ENCODE assay signal across 8 cellular contexts in the genomic region with DNA sequence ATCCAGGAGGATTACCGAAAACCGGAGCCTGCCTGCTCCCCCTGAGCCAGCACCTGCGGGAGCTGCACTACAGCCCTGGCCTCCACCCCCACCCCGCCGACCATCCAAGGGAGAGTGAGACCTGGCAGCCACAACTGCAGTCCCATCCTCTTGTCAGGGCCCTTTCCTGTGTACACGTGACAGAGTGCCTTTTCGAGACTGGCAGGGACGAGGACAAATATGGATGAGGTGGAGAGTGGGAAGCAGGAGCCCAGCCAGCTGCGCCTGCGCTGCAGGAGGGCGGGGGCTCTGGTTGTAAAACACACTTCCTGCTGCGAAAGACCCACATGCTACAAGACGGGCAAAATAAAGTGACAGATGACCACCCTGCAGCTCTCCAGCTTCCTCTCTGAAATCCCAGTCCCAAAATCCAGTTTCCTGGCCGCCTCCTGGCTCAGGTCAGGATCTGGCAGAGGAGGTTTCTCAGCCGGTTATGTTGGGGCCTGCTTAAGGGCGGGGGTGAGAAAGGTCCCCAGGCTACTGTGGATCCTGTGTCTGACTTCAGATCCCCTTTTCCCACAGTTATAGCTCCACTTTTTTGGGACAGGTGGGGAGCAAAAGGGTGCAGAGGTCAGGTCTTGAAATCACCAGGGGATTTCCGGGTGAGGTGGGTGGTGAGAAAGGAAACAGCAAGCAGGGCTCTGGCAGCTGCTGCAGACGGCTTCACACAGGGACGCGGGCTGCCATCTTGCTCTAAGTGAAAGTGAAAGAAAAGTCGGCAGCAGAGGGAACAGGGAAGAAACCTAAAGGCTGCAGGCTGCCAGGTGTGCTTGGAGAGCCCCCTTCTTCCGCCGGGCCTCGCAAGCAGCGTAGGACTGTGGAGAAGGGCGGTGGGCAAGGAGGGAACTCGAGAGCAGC. TPM values are rescaled to one million over a fixed set of nuclear protein-coding genes. Genes with fewer than 3 reads are reported as not detected.
DNase-seq lines count a peak whose midpoint lies in the region; FAIRE-seq and TF ChIP-seq lines count a peak whose summit lies in the region.

TSS of gene TAPBPL (plus strand) at position 695 of the 897 bp plus-strand sequence. CDS start 207 bp downstream, outside the sequence.

- peaks cover 53% of the 10 kb centered on the region for H3K4me1 ChIP-seq in DOHH2 (ENCODE audit: control insufficient read depth, low read length)
- peaks cover 15% of the 10 kb centered on the region in 2 experiments for H3K4me1 ChIP-seq in trophoblast cell (ENCODE audit: control insufficient read depth in 1 of 2, insufficient read depth in 2 of 2, low read length in 2 of 2)

- peak within 1 kb of the TSS; percentile 34 for H2BK12ac ChIP-seq in trophoblast cell (ENCODE audit: low read length)

- H3K9me3 ChIP-seq in DOHH2 (ENCODE audit: control insufficient read depth, insufficient read depth, low read length) (no peaks in the 10 kb centered on the region), trophoblast cell (ENCODE audit: insufficient read depth, low read depth, low read length) (peaks cover 3% of the 10 kb centered on the region)

- FAIRE-seq in urothelium cell line (lab: Jason Lieb, UNC) = peak; percentile 95

- 0 to 1% (median 0%) methylated on average over 27 of the region's 27 CpGs for WGBS in adipose tissue, 3 donors
- WGBS in trophoblast cell (ENCODE audit: extremely low coverage, insufficient coverage, insufficient read length) = no CpG with 5 or more reads among the region's 27 CpGs

- H3K27ac ChIP-seq in DOHH2 (ENCODE audit: low read depth, low read length) (peak within 1 kb of the TSS; percentile 80), adipose tissue (ENCODE audit: low read depth, low read length) (peak within 1 kb of the TSS; percentile 53), trophoblast cell (ENCODE audit: low read depth, low read length) (no peak within 1 kb of the TSS)

- H3K27me3 ChIP-seq in DOHH2 (ENCODE audit: control insufficient read depth, low read length) (no peaks in the 10 kb centered on the region), trophoblast cell (ENCODE audit: insufficient read depth, low read length) (no peaks in the 10 kb centered on the region)

- peaks cover 34% of the 10 kb centered on the region for H3K79me2 ChIP-seq in DOHH2 (ENCODE audit: control insufficient read depth, low read length)
- H3K79me2 ChIP-seq in trophoblast cell (ENCODE audit: control insufficient read depth, insufficient read depth, low read length, poor library complexity) = no peaks in the 10 kb centered on the region

- peak; percentile 67 for TF ChIP-seq POLR2A in NB4 (IDR thresholded peaks at IDR 0.05; ENCODE audit: extremely low read depth, insufficient read length)

- peak within 1 kb of the TSS; percentile 73 for H2AK5ac ChIP-seq in trophoblast cell (ENCODE audit: low read length)

- H3K4me2 ChIP-seq in DOHH2 (ENCODE audit: low read length) (peak within 1 kb of the TSS; percentile 86), trophoblast cell (ENCODE audit: low read length) (peak within 1 kb of the TSS; percentile 48)

- no peak for TF ChIP-seq CTCF in DOHH2 (IDR thresholded peaks at IDR 0.05; ENCODE audit: low read depth, low read length, poor library complexity, severe bottlenecking)
- no peak for TF ChIP-seq CTCF in NB4 (IDR thresholded peaks at IDR 0.05; ENCODE audit: low read depth, low read length)

- H3K36me3 ChIP-seq in DOHH2 (ENCODE audit: control insufficient read depth, low read length) = peaks cover 73% of the 10 kb centered on the region
- H3K36me3 ChIP-seq in trophoblast cell (ENCODE audit: control insufficient read depth in 1 of 2, insufficient read depth in 2 of 2, low read length in 2 of 2) = no peaks in the 10 kb centered on the region

- H4K20me1 ChIP-seq in DOHH2 (ENCODE audit: control insufficient read depth, insufficient read depth, low read depth, low read length) = no peaks in the 10 kb centered on the region

- no peak within 1 kb of the TSS for H2BK120ac ChIP-seq in trophoblast cell (ENCODE audit: insufficient read depth, low read length, poor library complexity)

- DNase-seq in H4 (ENCODE audit: low spot score) (peak; percentile 89), NB4 (ENCODE audit: low read depth) (peak; percentile 79), SW480 (ENCODE audit: low spot score) (peak; percentile 93), cardiac septum (ENCODE audit: low spot score) (peak; percentile 92), trophoblast cell (peak; percentile 72 to 78), urothelium cell line (ENCODE audit: low spot score) (peak; percentile 89)

- H3K4me3 ChIP-seq in DOHH2 (ENCODE audit: low read length) (peak within 1 kb of the TSS; percentile 71), NB4 (ENCODE audit: low read depth, low read length) (peak within 1 kb of the TSS; percentile 83), trophoblast cell (ENCODE audit: low read depth, low read length) (peak within 1 kb of the TSS; percentile 41)

- H3K14ac ChIP-seq in trophoblast cell (ENCODE audit: low read length) = peak within 1 kb of the TSS; percentile 26

- H3K79me1 ChIP-seq in trophoblast cell (ENCODE audit: low read length) = peaks cover 3% of the 10 kb centered on the region

- intact Hi-C loops in cardiac septum (cut with DNase I) = loop anchor here (2.0 to 5.0 kb wide), 2 partner anchors 41 to 114 kb away; partner anchors contain the start of gene MRPL51

- no peaks in the 10 kb centered on the region for H3K9me2 ChIP-seq in DOHH2 (replicated peaks; ENCODE audit: control insufficient read depth, low read length)

- peaks cover 28% of the 10 kb centered on the region for H3F3A ChIP-seq in DOHH2 (ENCODE audit: control insufficient read depth, insufficient read depth)

- no peak within 1 kb of the TSS for H3K23ac ChIP-seq in trophoblast cell (ENCODE audit: low read length)

- peak within 1 kb of the TSS; percentile 4 for H2AFZ ChIP-seq in trophoblast cell (ENCODE audit: insufficient read depth, low read length, poor library complexity)

- no peak within 1 kb of the TSS for H3K18ac ChIP-seq in trophoblast cell (ENCODE audit: low read length)

- peak within 1 kb of the TSS; percentile 79 for H4K8ac ChIP-seq in trophoblast cell (ENCODE audit: low read depth, low read length)

- no peak within 1 kb of the TSS for H3K9ac ChIP-seq in trophoblast cell (ENCODE audit: low read length)

- peak within 1 kb of the TSS; percentile 49 for H4K12ac ChIP-seq in trophoblast cell (ENCODE audit: low read depth, low read length)

- no peak within 1 kb of the TSS for H3K4ac ChIP-seq in trophoblast cell (ENCODE audit: low read depth, low read length)

- H2BK5ac ChIP-seq in trophoblast cell (ENCODE audit: low read depth, low read length, poor library complexity) = no peak within 1 kb of the TSS

- peak within 1 kb of the TSS; percentile 22 for H4K91ac ChIP-seq in trophoblast cell (ENCODE audit: low read depth, low read length)

RNA-seq across cellular contexts. Expression of gene TAPBPL, which starts in this region (rescaled TPM):
- total RNA-seq in H4 (2014; rRNA removed; shearing (Covaris generic)) = 8.6 and 20.5 TPM in 2 replicates
- polyA plus RNA-seq in adipose tissue = 10 to 100 TPM in 1 of 3 donors, 1 to 10 TPM in 2; 8.0 to 15.9 (median 8.9) TPM
- total RNA-seq in cardiac septum = 17.2 TPM
- polyA plus RNA-seq in trophoblast cell (2013) = 0.04 and 0.17 TPM in 2 replicates
